Comparison of ENCODE assay signal across 1 cellular context in genomic region chr5:113502073-113502472, GRCh38.
TF ChIP-seq lines count a peak whose summit lies in the region.

No MANE protein-coding gene starts in this region.

TF ChIP-seq in H1, 55 proteins besides CTCF, POLR2A, EP300 and RAD21 (continued from another document):
- TF ChIP-seq BACH1 (IDR thresholded peaks at IDR 0.05; ENCODE audit: low read length) (no peak), GABPA (IDR thresholded peaks at IDR 0.05; ENCODE audit: borderline replicate concordance, insufficient read depth, low read length) (no peak), TEAD4 (IDR thresholded peaks at IDR 0.05; ENCODE audit: low read depth, low read length) (no peak), ATF3 (IDR thresholded peaks at IDR 0.05; ENCODE audit: insufficient read depth, low read depth, low read length) (no peak), HDAC6 (IDR thresholded peaks at IDR 0.05; ENCODE audit: low read depth, low read length) (no peak)
